ENCODE assay signal across 15 cellular contexts in the genomic region with DNA sequence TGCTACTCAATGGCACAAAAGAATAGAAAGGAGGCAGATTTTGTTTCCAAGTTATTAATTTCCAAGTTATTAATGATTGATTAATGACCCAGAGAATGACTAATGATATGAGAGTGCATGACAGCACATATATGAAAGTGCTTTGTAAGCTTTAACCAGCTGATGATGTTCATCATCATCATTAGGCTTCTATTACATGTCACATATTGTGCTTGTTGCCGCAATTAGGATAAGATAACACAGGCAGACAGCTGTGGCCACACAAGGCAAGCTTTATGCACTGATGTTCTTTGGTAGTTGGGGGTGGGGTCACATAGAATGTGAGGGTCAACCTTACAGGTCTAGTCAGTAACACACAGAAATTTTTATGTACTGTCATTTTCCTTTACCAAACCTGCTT.
DNase-seq lines count a peak whose midpoint lies in the region; ATAC-seq and TF ChIP-seq lines count a peak whose summit lies in the region.
"Had no signal": no experiment of that assay in that cellular context is flagged by ENCODE, and none has a peak within 500 bp of the region (broad histone marks: within the 10 kb centered on the region; RNA-seq: fewer than 3 reads in every experiment).

No MANE protein-coding gene starts in this region.

- H3K4me3 ChIP-seq in ACC112 (ENCODE audit: low read depth, low read length), result peak overlapping the region; percentile 21
- no peak overlapping the region for H3K4me3 ChIP-seq in fibroblast of pulmonary artery (replicated peaks; ENCODE audit: low read depth, low read length)
- H3K4me3 ChIP-seq: A549 had no signal

- DNase-seq in amniotic epithelial cell (ENCODE audit: low read depth), result peak; percentile 14
- DNase-seq in fibroblast of pulmonary artery (ENCODE audit: low read depth), result peak; percentile 17
- DNase-seq in GM03348 (ENCODE audit: low spot score), result no peak
- DNase-seq: COR-L47, DMS53, H9, Kasumi-1, NCI-H1930, NCI-H526 had no signal

- ATAC-seq in HG02981 (IDR thresholded peaks at IDR 0.05; ENCODE audit: unreplicated experiment) (no peak), HG03469 (IDR thresholded peaks at IDR 0.05; ENCODE audit: unreplicated experiment) (no peak)

- H3K79me2 ChIP-seq in ACC112 (ENCODE audit: control insufficient read depth, insufficient read depth, low read length, unreplicated experiment), result no peaks in the 10 kb centered on the region

- H3K27me3 Mint-ChIP-seq in nephron (ENCODE audit: low read depth), result no peaks in the 10 kb centered on the region

- peaks cover 20% of the 10 kb centered on the region for H3K4me1 Mint-ChIP-seq in nephron
- H3K4me1 Mint-ChIP-seq: CD14-positive monocyte had no signal

- no peaks in the 10 kb centered on the region for H3K9me3 Mint-ChIP-seq in nephron
- H3K9me3 Mint-ChIP-seq: H9 had no signal

- H2AFZ ChIP-seq in ACC112 (ENCODE audit: low read length, unreplicated experiment), result peak overlapping the region; percentile 18

- no peaks in the 10 kb centered on the region for H3K36me3 ChIP-seq in ACC112 (ENCODE audit: insufficient read depth, low read length)

- H3K27ac ChIP-seq in ACC112 (ENCODE audit: low read depth, low read length), result peak overlapping the region; percentile 86
- H3K27ac ChIP-seq: A549 had no signal

- TF ChIP-seq CTCF in fibroblast of pulmonary artery (IDR thresholded peaks at IDR 0.05; ENCODE audit: low read length, missing control alignments) (no peak), nephron (IDR thresholded peaks at IDR 0.05; ENCODE audit: unreplicated experiment in 3 of 3) (no peak)

- H3K36me3 Mint-ChIP-seq in nephron (ENCODE audit: low read depth), result no peaks in the 10 kb centered on the region
- H3K36me3 Mint-ChIP-seq: CD14-positive monocyte had no signal

- no peak overlapping the region for H3K4me3 Mint-ChIP-seq in nephron
- H3K4me3 Mint-ChIP-seq: CD14-positive monocyte, H9 had no signal

- no peaks in the 10 kb centered on the region for H3K27me3 ChIP-seq in ACC112 (ENCODE audit: insufficient read depth, low read length)

- H3K27ac Mint-ChIP-seq in nephron, result peak overlapping the region; percentile 29 to 78 (median 45)
- H3K27ac Mint-ChIP-seq: CD14-positive monocyte, H9 had no signal

- peaks cover 32% of the 10 kb centered on the region for H3K4me1 ChIP-seq in ACC112 (ENCODE audit: control insufficient read depth, insufficient read depth, low read length, unreplicated experiment)
- H3K4me1 ChIP-seq: A549 had no signal
